ENCODE assay signal across 21 cellular contexts in the genomic region with DNA sequence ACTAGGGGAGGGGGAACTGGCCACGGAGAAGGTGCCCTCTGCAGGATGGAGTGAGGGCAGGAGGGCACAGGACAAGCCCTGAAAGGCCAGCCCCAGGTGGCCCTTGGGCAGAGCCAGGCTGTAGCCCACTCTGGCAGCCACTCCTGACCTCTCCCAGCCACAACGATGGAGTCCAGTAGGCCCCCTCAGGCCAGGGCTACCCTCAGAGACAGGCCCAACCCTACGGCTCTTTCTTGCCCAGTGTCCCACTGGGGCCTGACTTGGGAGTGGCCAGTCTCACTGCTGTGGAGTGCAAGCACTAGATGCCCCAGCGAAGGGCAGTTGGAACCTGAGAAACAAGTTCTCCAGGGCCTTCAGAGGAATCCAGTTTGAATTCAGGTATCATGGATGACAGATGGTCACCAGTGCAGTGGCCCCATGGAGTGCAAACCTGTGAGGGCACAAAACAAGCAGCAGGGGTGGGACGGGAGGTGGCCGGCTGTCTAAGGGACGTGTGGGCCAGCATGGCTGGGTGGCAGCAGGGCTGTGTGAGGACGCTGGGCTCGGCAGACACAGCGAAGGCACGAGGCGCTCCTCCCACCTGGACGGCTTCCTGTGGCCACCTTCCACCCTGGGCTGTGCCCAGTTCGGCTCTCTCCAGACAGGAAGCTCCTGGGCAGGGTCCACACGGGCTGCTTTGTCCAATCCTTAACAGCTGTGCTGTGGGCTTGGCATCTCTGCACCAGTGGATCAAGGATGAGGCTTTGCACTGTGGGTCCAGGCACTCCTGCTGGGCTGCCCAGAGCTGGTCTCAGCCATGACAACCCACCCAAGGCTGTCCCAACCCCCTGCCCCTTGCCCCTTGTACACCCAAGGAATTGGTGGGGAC.
DNase-seq lines count a peak whose midpoint lies in the region; ATAC-seq, FAIRE-seq and TF ChIP-seq lines count a peak whose summit lies in the region.
"Had no signal": no experiment of that assay in that cellular context is flagged by ENCODE, and none has a peak within 500 bp of the region (broad histone marks: within the 10 kb centered on the region; RNA-seq: fewer than 3 reads in every experiment).

No MANE protein-coding gene starts in this region.

- H3K27ac ChIP-seq in kidney (ENCODE audit: low read depth in 2 of 2, low read length in 2 of 2) (no peak overlapping the region), gastrocnemius medialis (no peak overlapping the region)
- H3K27ac ChIP-seq: cardiac muscle cell, SJCRH30 had no signal

- H3K4me3 ChIP-seq in kidney (ENCODE audit: low read length in 2 of 2) (no peak overlapping the region), gastrocnemius medialis (no peak overlapping the region)
- H3K4me3 ChIP-seq: cardiac muscle cell, HAP-1, SJCRH30 had no signal

- DNase-seq in activated T-cell treated with anti-CD3 and anti-CD28 coated beads, Interleukin-2, amount 50 U/mL, for 1 hour = peak; percentile 13
- DNase-seq in activated T-cell treated with anti-CD3 and anti-CD28 coated beads, Interleukin-2, amount 50 U/mL, for 48 hours = no peak
- DNase-seq in HuH-7.5 (ENCODE audit: low spot score) (peak; percentile 0), kidney (peak; percentile 61), gastrocnemius medialis (peak; percentile 1 to 35), T-helper 2 cell (no peak), kidney tubule cell (ENCODE audit: low spot score) (no peak)
- DNase-seq in activated CD4-positive, alpha-beta T cell treated with anti-CD3 and anti-CD28 coated beads, Interleukin-2, amount 50 U/mL, for 48 hours = no peak
- DNase-seq: DMS79; effector memory CD4-positive, alpha-beta T cell; hypothalamus; KG1; NCI-H1048; NCI-H2081 treated with DMSO at 0.1 percent for 48 hours; NCI-H526; stimulated activated CD4-positive, alpha-beta T cell treated with anti-CD3 and anti-CD28 coated beads, Interleukin-15, amount 100 ng/mL, for 24 hours; stimulated activated naive CD4-positive, alpha-beta T cell treated with Interleukin-2 at 50 U/mL for 16 hours had no signal

- no peak for ATAC-seq in gastrocnemius medialis

- H3K36me3 ChIP-seq in kidney (ENCODE audit: control insufficient read depth in 1 of 2, insufficient read depth in 2 of 2, low read length in 2 of 2) (no peaks in the 10 kb centered on the region), gastrocnemius medialis (no peaks in the 10 kb centered on the region)
- H3K36me3 ChIP-seq: cardiac muscle cell, HAP-1, SJCRH30 had no signal

- H3K4me1 ChIP-seq in kidney (ENCODE audit: control insufficient read depth in 1 of 2, insufficient read depth in 1 of 2, low read depth in 1 of 2, low read length in 2 of 2) = peaks cover 5 to 8% of the 10 kb centered on the region in 2 donors
- H3K4me1 ChIP-seq in gastrocnemius medialis = peaks cover 12 to 22% of the 10 kb centered on the region in 2 donors

- FAIRE-seq in kidney (lab: Jason Lieb, UNC) = no peak
- FAIRE-seq: urothelium cell line had no signal

- H3K9ac ChIP-seq in kidney (ENCODE audit: low read length in 2 of 2) = no peak overlapping the region

- no peaks in the 10 kb centered on the region for H3K27me3 ChIP-seq in gastrocnemius medialis
- H3K27me3 ChIP-seq: cardiac muscle cell, SJCRH30 had no signal

- intact Hi-C loops in kidney (cut with DNase I) = no loop called here
- intact Hi-C loops in gastrocnemius medialis (cut with DNase I; ENCODE audit: low total_unique reads) = no loop called here

- no peak for TF ChIP-seq POLR2A in gastrocnemius medialis (IDR thresholded peaks at IDR 0.05)

- TF ChIP-seq CTCF in kidney (IDR thresholded peaks at IDR 0.05; ENCODE audit: borderline replicate concordance, extremely low read depth, insufficient read depth) = no peak
- no peak for TF ChIP-seq CTCF in gastrocnemius medialis (IDR thresholded peaks at IDR 0.05 in 4 of 5, conservative IDR thresholded peaks at IDR 0.05 in 1 of 5)

- in situ Hi-C loops in gastrocnemius medialis (cut with MboI; ENCODE audit: low sequenced_read_pairs in 4 of 4) = no loop called here

- H3K9me3 ChIP-seq in kidney (ENCODE audit: control insufficient read depth in 1 of 2, low read length in 2 of 2) (no peaks in the 10 kb centered on the region), gastrocnemius medialis (no peaks in the 10 kb centered on the region)
- H3K9me3 ChIP-seq: HAP-1, SJCRH30 had no signal

Comparison
In these comparisons a context has a peak if more than half of its experiments do, and no peak if none do; other contexts are left out.
1. DNase-seq: peak in activated T-cell treated with anti-CD3 and anti-CD28 coated beads, Interleukin-2, amount 50 U/mL, for 1 hour (single experiment), HuH-7.5 (single experiment), kidney (single experiment) and gastrocnemius medialis (2 of 2); none in activated T-cell treated with anti-CD3 and anti-CD28 coated beads, Interleukin-2, amount 50 U/mL, for 48 hours (0 of 2), activated CD4-positive, alpha-beta T cell treated with anti-CD3 and anti-CD28 coated beads, Interleukin-2, amount 50 U/mL, for 48 hours (0 of 2), T-helper 2 cell (0 of 5) and kidney tubule cell (single experiment).